8 cellular contexts compared by ENCODE assay signal in genomic region chr6:52551483-52552277, GRCh38. TPM values are rescaled to one million over a fixed set of nuclear protein-coding genes. Genes with fewer than 3 reads are reported as not detected.
DNase-seq lines count a peak whose midpoint lies in the region; ATAC-seq and TF ChIP-seq lines count a peak whose summit lies in the region.

No MANE protein-coding gene starts in this region.

- TF ChIP-seq POLR2A in tibial nerve (IDR thresholded peaks at IDR 0.05) (no peak), erythroblast (IDR thresholded peaks at IDR 0.05; ENCODE audit: low read length) (no peak)

- no peak overlapping the region for H3K27ac ChIP-seq in mammary epithelial cell (ENCODE audit: insufficient read depth, low read depth, low read length)
- H3K27ac ChIP-seq in layer of hippocampus (ENCODE audit: low read depth, low read length): peak overlapping the region; percentile 43
- H3K27ac ChIP-seq in tibial nerve: peak overlapping the region in 3 of 4 donors; percentile 36 to 77 (median 51)

- H3K9me3 ChIP-seq in mammary epithelial cell (replicated peaks; ENCODE audit: insufficient read depth, low read length) (no peaks in the 10 kb centered on the region), tibial nerve (no peaks in the 10 kb centered on the region)

- H4K20me1 ChIP-seq in mammary epithelial cell (ENCODE audit: insufficient read depth, low read length): no peaks in the 10 kb centered on the region

- no TSS peak for BruUV-seq in mammary epithelial cell (replicated peaks; lab: Mats Ljungman, UMichigan)

- H3K27me3 ChIP-seq in mammary epithelial cell (ENCODE audit: insufficient read depth, low read length) (no peaks in the 10 kb centered on the region), layer of hippocampus (ENCODE audit: control insufficient read depth, insufficient read depth, low read length) (no peaks in the 10 kb centered on the region), tibial nerve (no peaks in the 10 kb centered on the region)

- H3K36me3 ChIP-seq in mammary epithelial cell (ENCODE audit: insufficient read depth, low read length) (no peaks in the 10 kb centered on the region), tibial nerve (no peaks in the 10 kb centered on the region)

- peaks cover 62% of the 10 kb centered on the region for H3K79me2 ChIP-seq in mammary epithelial cell (ENCODE audit: insufficient read depth, low read length)

- dilution Hi-C loops in mammary epithelial cell (cut with HindIII; ENCODE audit: low sequenced_read_pairs): no loop called here

- H3K9ac ChIP-seq in mammary epithelial cell (ENCODE audit: insufficient read depth, low read length): no peak overlapping the region

- peaks cover 36% of the 10 kb centered on the region for H3K4me1 ChIP-seq in mammary epithelial cell (ENCODE audit: insufficient read depth, low read length)
- peaks cover 0 to 88% (median 26%) of the 10 kb centered on the region in 4 donors for H3K4me1 ChIP-seq in tibial nerve

- in situ Hi-C loops in mammary epithelial cell (cut with MboI; ENCODE audit: low sequenced_read_pairs in 2 of 2): no loop called here

- 17% methylated on average over 11 of the region's 13 CpGs for WGBS in mammary epithelial cell (ENCODE audit: low coverage, missing lambda C conversion rate)
- WGBS in tibial nerve, 2 donors: 16 to 20% methylated on average over 13 of the region's 13 CpGs

- CTCF ChIA-PET in mammary epithelial cell (lab: Charles Lee; ENCODE audit: low non-redundant PET): interaction anchor here (0.5 to 0.8 kb wide), 3 partner anchors 15 to 135 kb away, joined by 3 to 4 read pairs (median 3); no protein-coding TSS in a partner anchor

- intact Hi-C loops in mammary epithelial cell (cut with micrococcal nuclease) (loop anchor here (2.0 kb wide), 2 partner anchors 15 to 47 kb away; no protein-coding TSS in a partner anchor), posterior vena cava (cut with DNase I) (no loop called here)

- no peak for TF ChIP-seq CTCF in mammary epithelial cell (conservative IDR thresholded peaks at IDR 0.05 in 1 of 2, IDR thresholded peaks at IDR 0.05 in 1 of 2; ENCODE audit: extremely low read depth in 1 of 2, insufficient read depth in 1 of 2, low read depth in 1 of 2, low read length in 2 of 2)
- TF ChIP-seq CTCF in tibial nerve (IDR thresholded peaks at IDR 0.05): no peak

- no peak for ATAC-seq in HG03039 (IDR thresholded peaks at IDR 0.05; ENCODE audit: unreplicated experiment)

- peak; percentile 58 for DNase-seq in DMS 273 treated with DMSO at 0.1 percent for 48 hours (lab: John Stamatoyannopoulos, UW)
- DNase-seq in NCI-H2171 treated with DMSO at 0.1 percent for 48 hours (lab: John Stamatoyannopoulos, UW): peak; percentile 90
- peak; percentile 66 for DNase-seq in mammary epithelial cell
- no peak for DNase-seq in tibial nerve (ENCODE audit: low spot score in 2 of 2)
- no peak for DNase-seq in erythroblast (lab: John Stamatoyannopoulos, UW)
- DNase-seq in posterior vena cava (ENCODE audit: low spot score): no peak

- TF ChIP-seq EP300 in tibial nerve (IDR thresholded peaks at IDR 0.05): no peak

- peak overlapping the region; percentile 54 for H2AFZ ChIP-seq in mammary epithelial cell (ENCODE audit: low read depth, low read length)

- peak overlapping the region; percentile 39 for H3K4me2 ChIP-seq in mammary epithelial cell (ENCODE audit: insufficient read depth, low read depth, low read length)

- no peak overlapping the region for H3K4me3 ChIP-seq in mammary epithelial cell (replicated peaks in 1 of 3; ENCODE audit: insufficient read depth in 1 of 3, low read depth in 2 of 3, low read length in 3 of 3)
- peak overlapping the region in 1 of 4 donors; percentile 14 for H3K4me3 ChIP-seq in tibial nerve

RNA-seq across cellular contexts. Expression of gene TRAM2, which starts 25.2 kb away (rescaled TPM):
- 10 to 100 TPM; 12.5 to 16.9 TPM for total RNA-seq in mammary epithelial cell
- polyA plus RNA-seq in mammary epithelial cell: 13.8 TPM
- 39.2 TPM for polyA minus RNA-seq in mammary epithelial cell
- total RNA-seq in tibial nerve: 10 to 100 TPM; 21.3 to 27.5 (median 23.7) TPM
- 10 to 100 TPM; 40.8 to 46.9 TPM for total RNA-seq in posterior vena cava

Comparison
In these comparisons a context has a peak if more than half of its experiments do, and no peak if none do; other contexts are left out.
1. DNase-seq: peak in DMS 273 treated with DMSO at 0.1 percent for 48 hours (single experiment), NCI-H2171 treated with DMSO at 0.1 percent for 48 hours (single experiment) and mammary epithelial cell (single experiment); none in tibial nerve (0 of 2), erythroblast (0 of 2) and posterior vena cava (single experiment).